2 cellular contexts compared by ENCODE assay signal in the genomic region with DNA sequence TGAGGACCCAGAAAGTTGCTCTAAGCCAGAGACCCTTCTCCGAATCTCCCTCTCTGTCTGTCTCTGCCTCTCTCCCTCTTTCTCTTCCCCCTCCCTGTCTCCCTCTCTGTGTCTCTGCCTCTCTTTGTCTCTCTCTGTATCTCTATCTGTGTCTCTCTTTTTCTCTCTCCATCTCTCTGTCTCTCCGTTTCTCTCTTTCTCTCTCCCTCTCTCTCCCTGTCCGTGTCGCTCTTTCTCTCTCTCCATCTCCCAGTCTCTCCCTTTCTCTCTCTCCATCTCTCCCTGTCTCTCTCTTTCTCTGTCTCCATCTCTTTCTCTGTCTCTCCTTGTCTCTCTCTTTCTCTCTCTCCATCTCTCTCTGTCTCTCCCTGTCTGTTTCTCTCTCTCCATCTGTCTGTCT.
TF ChIP-seq lines count a peak whose summit lies in the region.

No MANE protein-coding gene starts in this region.

TF ChIP-seq in HEK293, 187 proteins besides CTCF, POLR2A, EP300 and RAD21:
- peak; percentile 95 for TF ChIP-seq ZNF596 (tag by site-specific recombination; IDR thresholded peaks at IDR 0.05)
- TF ChIP-seq, protein P1, sequence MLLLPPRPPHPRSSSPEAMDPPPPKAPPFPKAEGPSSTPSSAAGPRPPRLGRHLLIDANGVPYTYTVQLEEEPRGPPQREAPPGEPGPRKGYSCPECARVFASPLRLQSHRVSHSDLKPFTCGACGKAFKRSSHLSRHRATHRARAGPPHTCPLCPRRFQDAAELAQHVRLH (tag by site-specific recombination; IDR thresholded peaks at IDR 0.05), result no peak
- no peak for TF ChIP-seq SCRT2 (tag by site-specific recombination; IDR thresholded peaks at IDR 0.05)
- TF ChIP-seq ZNF138 (tag by site-specific recombination; IDR thresholded peaks at IDR 0.05; ENCODE audit: borderline replicate concordance), result no peak

TF ChIP-seq in H1, 55 proteins besides CTCF, POLR2A, EP300 and RAD21:
- TF ChIP-seq EGR1 (IDR thresholded peaks at IDR 0.05; ENCODE audit: borderline replicate concordance, low read depth, low read length), result no peak
- no peak for TF ChIP-seq BACH1 (IDR thresholded peaks at IDR 0.05; ENCODE audit: low read length)
- TF ChIP-seq SIRT6 (IDR thresholded peaks at IDR 0.05; ENCODE audit: low read length), result no peak
- no peak for TF ChIP-seq CBX8 (IDR thresholded peaks at IDR 0.05; ENCODE audit: borderline replicate concordance, low read depth, low read length)
- TF ChIP-seq CTBP2 (IDR thresholded peaks at IDR 0.05; ENCODE audit: borderline replicate concordance, insufficient read depth, insufficient read length, low read length), result no peak
TF ChIP-seq in H1: peak in this region for 0.
